In genomic region chr2:210172219-210172575, GRCh38 we compare ENCODE assay signal across 10 cellular contexts. TPM values are rescaled to one million over a fixed set of nuclear protein-coding genes. Genes with fewer than 3 reads are reported as not detected.
DNase-seq lines count a peak whose midpoint lies in the region; ATAC-seq and TF ChIP-seq lines count a peak whose summit lies in the region.
"Had no signal": no experiment of that assay in that cellular context is flagged by ENCODE, and none has a peak within 500 bp of the region (broad histone marks: within the 10 kb centered on the region; RNA-seq: fewer than 3 reads in every experiment).

No MANE protein-coding gene starts in this region.

- POLR2A ChIA-PET in AG04450 (lab: Yijun Ruan, JAX), result no interaction called here
- POLR2A ChIA-PET in naive thymus-derived CD4-positive, alpha-beta T cell (lab: Charles Lee), result interaction anchor here (1.0 kb wide), 1 partner anchor 9 kb away, joined by 3 read pairs; no protein-coding TSS in a partner anchor

- H3K36me3 Mint-ChIP-seq in IgD-negative memory B cell, result peaks cover 5% of the 10 kb centered on the region
- peaks cover 8% of the 10 kb centered on the region for H3K36me3 Mint-ChIP-seq in central memory CD8-positive, alpha-beta T cell (ENCODE audit: insufficient read depth)
- peaks cover 0 to 3% (median 0%) of the 10 kb centered on the region in 5 donors for H3K36me3 Mint-ChIP-seq in naive thymus-derived CD4-positive, alpha-beta T cell

- DNase-seq in AG04450 (ENCODE audit: low read depth, low spot score) (no peak), foreskin keratinocyte (no peak), KBM-7 (no peak), omental fat pad (ENCODE audit: low spot score) (no peak)
- no peak for DNase-seq in central memory CD8-positive, alpha-beta T cell (ENCODE audit: low spot score in 2 of 2)
- no peak for DNase-seq in naive thymus-derived CD4-positive, alpha-beta T cell
- no peak for DNase-seq in activated CD8-positive, alpha-beta memory T cell treated with anti-CD3 and anti-CD28 coated beads for 24 hours
- DNase-seq: stimulated activated CD4-positive, alpha-beta T cell treated with anti-CD3 and anti-CD28 coated beads, Interleukin-4, amount 100 ng/mL, for 24 hours had no signal

- peak overlapping the region; percentile 87 to 98 (median 95) for H3K4me3 Mint-ChIP-seq in IgD-negative memory B cell
- H3K4me3 Mint-ChIP-seq in central memory CD8-positive, alpha-beta T cell, result peak overlapping the region; percentile 95
- H3K4me3 Mint-ChIP-seq in naive thymus-derived CD4-positive, alpha-beta T cell, result peak overlapping the region; percentile 90 to 100 (median 94)

- H3K36me3 ChIP-seq in naive thymus-derived CD4-positive, alpha-beta T cell (ENCODE audit: control insufficient read depth in 2 of 3, insufficient read depth in 3 of 3, low read length in 3 of 3), result peaks cover 0 to 4% (median 0%) of the 10 kb centered on the region in 3 experiments

- in situ Hi-C loops in KBM-7 (cut with MboI; ENCODE audit: low pct_unique_long_range_greater_than_20kb, low sequenced_read_pairs), result no loop called here

- H3K27me3 ChIP-seq in AG04450 (ENCODE audit: control insufficient read depth, insufficient read depth, low read length) (no peaks in the 10 kb centered on the region), foreskin keratinocyte (no peaks in the 10 kb centered on the region)
- H3K27me3 ChIP-seq in naive thymus-derived CD4-positive, alpha-beta T cell (ENCODE audit: control insufficient read depth in 2 of 2, insufficient read depth in 2 of 2, low read length in 2 of 2), result no peaks in the 10 kb centered on the region

- CTCF ChIA-PET in AG04450 (lab: Charles Lee), result interaction anchor here (1.1 to 1.5 kb wide), 2 partner anchors 23 to 26 kb away, joined by 5 to 10 read pairs; no protein-coding TSS in a partner anchor
- CTCF ChIA-PET in naive thymus-derived CD4-positive, alpha-beta T cell (lab: Charles Lee), result no interaction called here

- no peaks in the 10 kb centered on the region for H3K9me3 ChIP-seq in AG04450 (ENCODE audit: control insufficient read depth, insufficient read depth, low read length)
- no peaks in the 10 kb centered on the region for H3K9me3 ChIP-seq in naive thymus-derived CD4-positive, alpha-beta T cell (ENCODE audit: control insufficient read depth in 2 of 3, low read length in 3 of 3)

- peaks cover 6 to 7% of the 10 kb centered on the region in 2 donors for H3K4me1 ChIP-seq in naive thymus-derived CD4-positive, alpha-beta T cell (ENCODE audit: control insufficient read depth in 2 of 2, insufficient read depth in 2 of 2, low read length in 2 of 2)
- peaks cover 16% of the 10 kb centered on the region for H3K4me1 ChIP-seq in foreskin keratinocyte

- intact Hi-C loops in naive thymus-derived CD4-positive, alpha-beta T cell (cut with micrococcal nuclease), result loop anchor here (5.0 to 10.0 kb wide), 3 partner anchors 747 to 1920 kb away; partner anchors contain the start of genes MAP2 (in 2 of the 2) and PIKFYVE (in 1 of the 2)

- peaks cover 0 to 4% (median 0%) of the 10 kb centered on the region in 3 donors for H3K9me3 Mint-ChIP-seq in IgD-negative memory B cell
- no peaks in the 10 kb centered on the region for H3K9me3 Mint-ChIP-seq in central memory CD8-positive, alpha-beta T cell
- peaks cover 0 to 8% (median 0%) of the 10 kb centered on the region in 11 donors for H3K9me3 Mint-ChIP-seq in naive thymus-derived CD4-positive, alpha-beta T cell

- no peak for ATAC-seq in central memory CD8-positive, alpha-beta T cell (replicated peaks; ENCODE audit: extremely low read depth, poor library complexity, severe bottlenecking)
- no peak for ATAC-seq in naive thymus-derived CD4-positive, alpha-beta T cell
- ATAC-seq in foreskin keratinocyte (no peak), omental fat pad (ENCODE audit: low FRiP score) (no peak)

- H3K4me3 ChIP-seq in AG04450 (ENCODE audit: low read depth, low read length), result peak overlapping the region; percentile 69
- H3K4me3 ChIP-seq in naive thymus-derived CD4-positive, alpha-beta T cell (ENCODE audit: low read length), result peak overlapping the region; percentile 78

- peaks cover 6% of the 10 kb centered on the region for H3K27me3 Mint-ChIP-seq in IgD-negative memory B cell
- H3K27me3 Mint-ChIP-seq in central memory CD8-positive, alpha-beta T cell, result no peaks in the 10 kb centered on the region
- peaks cover 0 to 47% (median 0%) of the 10 kb centered on the region in 5 donors for H3K27me3 Mint-ChIP-seq in naive thymus-derived CD4-positive, alpha-beta T cell

- H3K4me1 Mint-ChIP-seq in IgD-negative memory B cell, result peaks cover 8 to 19% (median 14%) of the 10 kb centered on the region in 3 donors
- peaks cover 16% of the 10 kb centered on the region for H3K4me1 Mint-ChIP-seq in central memory CD8-positive, alpha-beta T cell
- peaks cover 17 to 42% (median 31%) of the 10 kb centered on the region in 7 donors for H3K4me1 Mint-ChIP-seq in naive thymus-derived CD4-positive, alpha-beta T cell

- H3K27ac ChIP-seq in AG04450 (ENCODE audit: low read depth, low read length) (no peak overlapping the region), foreskin keratinocyte (no peak overlapping the region)
- H3K27ac ChIP-seq in naive thymus-derived CD4-positive, alpha-beta T cell (ENCODE audit: low read depth, low read length), result peak overlapping the region; percentile 65

- TF ChIP-seq CTCF in AG04450 (IDR thresholded peaks at IDR 0.05; ENCODE audit: low read depth, low read length), result no peak
- no peak for TF ChIP-seq CTCF in foreskin keratinocyte (conservative IDR thresholded peaks at IDR 0.05)
- no peak for TF ChIP-seq CTCF in omental fat pad (IDR thresholded peaks at IDR 0.05)

- H3K27ac Mint-ChIP-seq in IgD-negative memory B cell, result peak overlapping the region; percentile 89 to 96 (median 94)
- peak overlapping the region; percentile 90 for H3K27ac Mint-ChIP-seq in central memory CD8-positive, alpha-beta T cell (ENCODE audit: low read depth)
- peak overlapping the region; percentile 66 to 96 (median 91) for H3K27ac Mint-ChIP-seq in naive thymus-derived CD4-positive, alpha-beta T cell

RNA-seq across cellular contexts. Expression of gene KANSL1L, which starts 1.0 kb away (rescaled TPM):
- polyA plus RNA-seq in AG04450 (2011; rRNA removed) (5.6 and 8.9 TPM in 2 replicates), IgD-negative memory B cell (0.90 TPM), foreskin keratinocyte (0.49 and 0.57 TPM in 2 replicates)
- polyA minus RNA-seq in AG04450 (2011; rRNA and poly(A)+ RNA removed), result 8.5 and 17.5 TPM in 2 replicates
- 10 to 100 TPM in 3 of 5 experiments, 1 to 10 TPM in 2; 6.3 to 23.3 (median 13.3) TPM for total RNA-seq in naive thymus-derived CD4-positive, alpha-beta T cell
- polyA plus RNA-seq in naive thymus-derived CD4-positive, alpha-beta T cell, result 1 to 10 TPM; 1.5 to 1.6 TPM
- total RNA-seq in foreskin keratinocyte (3.8 and 3.9 TPM in 2 replicates), omental fat pad (10 to 100 TPM; 12.5 to 48.5 (median 24.4) TPM)

RNA-seq across cellular contexts. Expression of gene ACADL, which starts 53.0 kb away (rescaled TPM):
- not detected in 2 replicates for polyA plus RNA-seq in AG04450 (2011; rRNA removed)
- not detected in 2 replicates for polyA minus RNA-seq in AG04450 (2011; rRNA and poly(A)+ RNA removed)
- polyA plus RNA-seq in IgD-negative memory B cell, result not detected
- not detected for total RNA-seq in naive thymus-derived CD4-positive, alpha-beta T cell
- polyA plus RNA-seq in naive thymus-derived CD4-positive, alpha-beta T cell, result not detected
- total RNA-seq in foreskin keratinocyte, result 0.18 TPM in 1 of 2 replicates, not detected in the other
- 0.08 TPM in 2 replicates for polyA plus RNA-seq in foreskin keratinocyte
- 10 to 100 TPM in 2 of 4 donors, 1 to 10 TPM in 2; 4.2 to 17.3 (median 11.7) TPM for total RNA-seq in omental fat pad
- total RNA-seq: SK-MEL-5 had no signal
